In the genomic region with DNA sequence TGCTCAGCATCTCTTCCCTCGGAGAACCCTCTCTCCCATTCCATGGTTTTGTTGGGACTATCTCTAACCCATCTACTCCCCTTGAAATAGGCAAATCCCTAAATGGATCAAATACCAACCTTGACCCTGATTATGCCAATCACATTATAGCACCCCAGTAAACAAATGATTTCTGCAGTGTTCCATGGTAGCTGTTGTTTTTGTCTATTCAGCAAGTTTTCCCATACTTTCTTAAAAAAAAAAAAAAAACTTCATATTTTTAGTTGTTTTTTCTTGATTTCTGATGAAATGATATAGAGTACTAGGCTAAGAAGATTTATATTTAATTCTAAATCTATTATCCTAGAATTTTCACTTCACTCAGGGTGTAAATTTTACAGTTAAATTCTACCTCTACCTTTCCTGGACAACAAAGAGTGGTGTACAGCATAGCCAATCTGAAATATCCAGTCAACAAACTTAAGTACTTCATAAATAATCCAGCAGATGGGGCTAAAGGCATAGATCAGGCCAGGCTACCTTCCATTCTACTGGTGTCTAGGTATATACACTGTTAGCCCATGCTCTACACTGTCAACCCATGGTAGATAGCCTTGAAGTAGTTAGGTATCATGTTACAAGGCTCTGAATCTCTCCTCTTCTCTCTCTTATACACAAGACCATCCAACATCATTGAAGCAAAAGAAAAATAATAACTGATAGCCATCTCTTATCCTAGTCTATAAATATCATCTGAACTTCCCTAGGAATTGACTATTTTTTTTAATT, we compare ENCODE assay signal across 1 cellular context.
TF ChIP-seq lines count a peak whose summit lies in the region.

No MANE protein-coding gene starts in this region.

TF ChIP-seq in HepG2, 621 proteins besides CTCF, POLR2A, EP300 and RAD21 (continued from another document and continues in another):
- TF ChIP-seq, protein P1, sequence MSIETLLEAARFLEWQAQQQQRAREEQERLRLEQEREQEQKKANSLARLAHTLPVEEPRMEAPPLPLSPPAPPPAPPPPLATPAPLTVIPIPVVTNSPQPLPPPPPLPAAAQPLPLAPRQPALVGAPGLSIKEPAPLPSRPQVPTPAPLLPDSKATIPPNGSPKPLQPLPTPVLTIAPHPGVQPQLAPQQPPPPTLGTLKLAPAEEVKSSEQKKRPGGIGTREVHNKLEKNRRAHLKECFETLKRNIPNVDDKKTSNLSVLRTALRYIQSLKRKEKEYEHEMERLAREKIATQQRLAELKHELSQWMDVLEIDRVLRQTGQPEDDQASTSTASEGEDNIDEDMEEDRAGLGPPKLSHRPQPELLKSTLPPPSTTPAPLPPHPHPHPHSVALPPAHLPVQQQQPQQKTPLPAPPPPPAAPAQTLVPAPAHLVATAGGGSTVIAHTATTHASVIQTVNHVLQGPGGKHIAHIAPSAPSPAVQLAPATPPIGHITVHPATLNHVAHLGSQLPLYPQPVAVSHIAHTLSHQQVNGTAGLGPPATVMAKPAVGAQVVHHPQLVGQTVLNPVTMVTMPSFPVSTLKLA (IDR thresholded peaks at IDR 0.05), result peak; percentile 79
- TF ChIP-seq MIER3 (CRISPR knock-in tag; IDR thresholded peaks at IDR 0.05; ENCODE audit: borderline replicate concordance) (0 out of 2 replicates have a peak, but pooled peaks have one; percentile 43), ZNF879 (CRISPR knock-in tag; IDR thresholded peaks at IDR 0.05) (no peak), EHMT2 (IDR thresholded peaks at IDR 0.05; ENCODE audit: borderline replicate concordance, low read depth, low read length) (peak; percentile 40; the same call in 1 of the 2 replicates), HOMEZ (CRISPR knock-in tag; IDR thresholded peaks at IDR 0.05; ENCODE audit: low read depth) (no peak; the same call in 1 of the 2 replicates), ZNF138 (CRISPR knock-in tag; IDR thresholded peaks at IDR 0.05; ENCODE audit: low read depth) (no peak), RFX1 (IDR thresholded peaks at IDR 0.05) (no peak), MBNL3 (CRISPR knock-in tag; conservative IDR thresholded peaks at IDR 0.05) (no peak), KDM3A (CRISPR knock-in tag; IDR thresholded peaks at IDR 0.05; ENCODE audit: low read depth) (no peak), ZNF652 (CRISPR knock-in tag; IDR thresholded peaks at IDR 0.05; ENCODE audit: borderline replicate concordance, low read depth) (peak; percentile 65; the same call in 1 of the 2 replicates), ZNF567 (CRISPR knock-in tag; IDR thresholded peaks at IDR 0.05; ENCODE audit: borderline replicate concordance) (no peak), PCBP2 (optimal IDR thresholded peaks at IDR 0.05; ENCODE audit: low read depth, low read length, poor library complexity, severe bottlenecking) (no peak), ZKSCAN8 (CRISPR knock-in tag; IDR thresholded peaks at IDR 0.05; ENCODE audit: borderline replicate concordance) (peak; percentile 25; the same call in 1 of the 2 replicates), POLR2AphosphoS5 (IDR thresholded peaks at IDR 0.05; ENCODE audit: low read depth, low read length) (no peak), SIN3A (IDR thresholded peaks at IDR 0.05; ENCODE audit: borderline replicate concordance, low read depth, low read length) (peak; percentile 66; the same call in 1 of the 2 replicates), SIX1 (CRISPR knock-in tag; IDR thresholded peaks at IDR 0.05; ENCODE audit: borderline replicate concordance) (peak; percentile 97), ZNF800 (CRISPR knock-in tag; IDR thresholded peaks at IDR 0.05) (peak; percentile 23; the same call in 1 of the 2 replicates), GATAD2A (CRISPR knock-in tag; IDR thresholded peaks at IDR 0.05) (peak; percentile 69), IRF2 (CRISPR knock-in tag; IDR thresholded peaks at IDR 0.05) (peak; percentile 48; the same call in 1 of the 2 replicates), SATB2 (CRISPR knock-in tag; IDR thresholded peaks at IDR 0.05) (no peak), KAT8 (CRISPR knock-in tag; IDR thresholded peaks at IDR 0.05) (peak; percentile 63; the same call in 1 of the 2 replicates), POGZ (CRISPR knock-in tag; IDR thresholded peaks at IDR 0.05) (0 out of 2 replicates have a peak, but pooled peaks have one; percentile 21), MXI1 (IDR thresholded peaks at IDR 0.05; ENCODE audit: borderline replicate concordance, low read depth, low read length) (peak; percentile 99), MATR3 (CRISPR knock-in tag; IDR thresholded peaks at IDR 0.05) (no peak), ZFP90 (CRISPR knock-in tag; IDR thresholded peaks at IDR 0.05; ENCODE audit: borderline replicate concordance) (no peak), ZEB1 (IDR thresholded peaks at IDR 0.05; ENCODE audit: insufficient replicate concordance, low read depth) (no peak), IKZF1 (IDR thresholded peaks at IDR 0.05) (no peak), MXD4 (CRISPR knock-in tag; IDR thresholded peaks at IDR 0.05) (peak; percentile 95), SMAD3 (CRISPR knock-in tag; IDR thresholded peaks at IDR 0.05) (no peak), ZNF644 (CRISPR knock-in tag; IDR thresholded peaks at IDR 0.05; ENCODE audit: low read depth) (peak; percentile 73), ZNF710 (CRISPR knock-in tag; IDR thresholded peaks at IDR 0.05; ENCODE audit: borderline replicate concordance) (no peak), PITX1 (CRISPR knock-in tag; IDR thresholded peaks at IDR 0.05) (no peak), ZBTB21 (CRISPR knock-in tag; IDR thresholded peaks at IDR 0.05) (no peak)
- TF ChIP-seq, protein P2, sequence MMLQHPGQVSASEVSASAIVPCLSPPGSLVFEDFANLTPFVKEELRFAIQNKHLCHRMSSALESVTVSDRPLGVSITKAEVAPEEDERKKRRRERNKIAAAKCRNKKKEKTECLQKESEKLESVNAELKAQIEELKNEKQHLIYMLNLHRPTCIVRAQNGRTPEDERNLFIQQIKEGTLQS (CRISPR knock-in tag; IDR thresholded peaks at IDR 0.05), result no peak
- TF ChIP-seq, protein P3, sequence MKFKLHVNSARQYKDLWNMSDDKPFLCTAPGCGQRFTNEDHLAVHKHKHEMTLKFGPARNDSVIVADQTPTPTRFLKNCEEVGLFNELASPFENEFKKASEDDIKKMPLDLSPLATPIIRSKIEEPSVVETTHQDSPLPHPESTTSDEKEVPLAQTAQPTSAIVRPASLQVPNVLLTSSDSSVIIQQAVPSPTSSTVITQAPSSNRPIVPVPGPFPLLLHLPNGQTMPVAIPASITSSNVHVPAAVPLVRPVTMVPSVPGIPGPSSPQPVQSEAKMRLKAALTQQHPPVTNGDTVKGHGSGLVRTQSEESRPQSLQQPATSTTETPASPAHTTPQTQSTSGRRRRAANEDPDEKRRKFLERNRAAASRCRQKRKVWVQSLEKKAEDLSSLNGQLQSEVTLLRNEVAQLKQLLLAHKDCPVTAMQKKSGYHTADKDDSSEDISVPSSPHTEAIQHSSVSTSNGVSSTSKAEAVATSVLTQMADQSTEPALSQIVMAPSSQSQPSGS (CRISPR knock-in tag; IDR thresholded peaks at IDR 0.05), result no peak
- TF ChIP-seq, protein P4, sequence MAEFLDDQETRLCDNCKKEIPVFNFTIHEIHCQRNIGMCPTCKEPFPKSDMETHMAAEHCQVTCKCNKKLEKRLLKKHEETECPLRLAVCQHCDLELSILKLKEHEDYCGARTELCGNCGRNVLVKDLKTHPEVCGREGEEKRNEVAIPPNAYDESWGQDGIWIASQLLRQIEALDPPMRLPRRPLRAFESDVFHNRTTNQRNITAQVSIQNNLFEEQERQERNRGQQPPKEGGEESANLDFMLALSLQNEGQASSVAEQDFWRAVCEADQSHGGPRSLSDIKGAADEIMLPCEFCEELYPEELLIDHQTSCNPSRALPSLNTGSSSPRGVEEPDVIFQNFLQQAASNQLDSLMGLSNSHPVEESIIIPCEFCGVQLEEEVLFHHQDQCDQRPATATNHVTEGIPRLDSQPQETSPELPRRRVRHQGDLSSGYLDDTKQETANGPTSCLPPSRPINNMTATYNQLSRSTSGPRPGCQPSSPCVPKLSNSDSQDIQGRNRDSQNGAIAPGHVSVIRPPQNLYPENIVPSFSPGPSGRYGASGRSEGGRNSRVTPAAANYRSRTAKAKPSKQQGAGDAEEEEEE (CRISPR knock-in tag; IDR thresholded peaks at IDR 0.05; ENCODE audit: borderline replicate concordance), result no peak
- TF ChIP-seq, protein P5, sequence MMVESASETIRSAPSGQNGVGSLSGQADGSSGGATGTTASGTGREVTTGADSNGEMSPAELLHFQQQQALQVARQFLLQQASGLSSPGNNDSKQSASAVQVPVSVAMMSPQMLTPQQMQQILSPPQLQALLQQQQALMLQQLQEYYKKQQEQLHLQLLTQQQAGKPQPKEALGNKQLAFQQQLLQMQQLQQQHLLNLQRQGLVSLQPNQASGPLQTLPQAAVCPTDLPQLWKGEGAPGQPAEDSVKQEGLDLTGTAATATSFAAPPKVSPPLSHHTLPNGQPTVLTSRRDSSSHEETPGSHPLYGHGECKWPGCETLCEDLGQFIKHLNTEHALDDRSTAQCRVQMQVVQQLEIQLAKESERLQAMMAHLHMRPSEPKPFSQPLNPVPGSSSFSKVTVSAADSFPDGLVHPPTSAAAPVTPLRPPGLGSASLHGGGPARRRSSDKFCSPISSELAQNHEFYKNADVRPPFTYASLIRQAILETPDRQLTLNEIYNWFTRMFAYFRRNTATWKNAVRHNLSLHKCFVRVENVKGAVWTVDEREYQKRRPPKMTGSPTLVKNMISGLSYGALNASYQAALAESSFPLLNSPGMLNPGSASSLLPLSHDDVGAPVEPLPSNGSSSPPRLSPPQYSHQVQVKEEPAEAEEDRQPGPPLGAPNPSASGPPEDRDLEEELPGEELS (CRISPR knock-in tag; IDR thresholded peaks at IDR 0.05), result 0 out of 2 replicates have a peak, but pooled peaks have one; percentile 27
- TF ChIP-seq, protein P6, sequence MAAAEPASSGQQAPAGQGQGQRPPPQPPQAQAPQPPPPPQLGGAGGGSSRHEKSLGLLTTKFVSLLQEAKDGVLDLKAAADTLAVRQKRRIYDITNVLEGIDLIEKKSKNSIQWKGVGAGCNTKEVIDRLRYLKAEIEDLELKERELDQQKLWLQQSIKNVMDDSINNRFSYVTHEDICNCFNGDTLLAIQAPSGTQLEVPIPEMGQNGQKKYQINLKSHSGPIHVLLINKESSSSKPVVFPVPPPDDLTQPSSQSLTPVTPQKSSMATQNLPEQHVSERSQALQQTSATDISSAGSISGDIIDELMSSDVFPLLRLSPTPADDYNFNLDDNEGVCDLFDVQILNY (CRISPR knock-in tag; conservative IDR thresholded peaks at IDR 0.05), result no peak
- TF ChIP-seq, protein P7, sequence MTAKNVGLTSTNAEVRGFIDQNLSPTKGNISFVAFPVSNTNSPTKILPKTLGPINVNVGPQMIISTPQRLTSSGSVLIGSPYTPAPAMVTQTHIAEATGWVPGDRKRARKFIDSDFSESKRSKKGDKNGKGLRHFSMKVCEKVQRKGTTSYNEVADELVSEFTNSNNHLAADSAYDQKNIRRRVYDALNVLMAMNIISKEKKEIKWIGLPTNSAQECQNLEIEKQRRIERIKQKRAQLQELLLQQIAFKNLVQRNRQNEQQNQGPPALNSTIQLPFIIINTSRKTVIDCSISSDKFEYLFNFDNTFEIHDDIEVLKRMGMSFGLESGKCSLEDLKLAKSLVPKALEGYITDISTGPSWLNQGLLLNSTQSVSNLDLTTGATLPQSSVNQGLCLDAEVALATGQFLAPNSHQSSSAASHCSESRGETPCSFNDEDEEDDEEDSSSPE (CRISPR knock-in tag; IDR thresholded peaks at IDR 0.05), result no peak
